In genomic region chr7:104956753-104957450, GRCh38 we compare ENCODE assay signal across 8 cellular contexts.
DNase-seq lines count a peak whose midpoint lies in the region; ATAC-seq lines count a peak whose summit lies in the region.

No MANE protein-coding gene starts in this region.

- ATAC-seq in GM18867 (IDR thresholded peaks at IDR 0.05; ENCODE audit: unreplicated experiment) (peak; percentile 92), HG03064 (IDR thresholded peaks at IDR 0.05; ENCODE audit: low read depth, unreplicated experiment) (peak; percentile 89)

- DNase-seq in AG08395 (ENCODE audit: low spot score) = peak; percentile 87
- DNase-seq in SKM-1 (lab: John Stamatoyannopoulos, UW; ENCODE audit: unreplicated experiment) = peak; percentile 45
- DNase-seq in hepatic stellate cell (ENCODE audit: low spot score) = peak; percentile 75
- DNase-seq in NCI-H187 treated with DMSO at 0.1 percent for 48 hours (lab: John Stamatoyannopoulos, UW) = no peak
- no peak for DNase-seq in DMS153 treated with DMSO at 0.1 percent for 48 hours (lab: John Stamatoyannopoulos, UW; ENCODE audit: unreplicated experiment)
- DNase-seq in NCI-H2171 treated with DMSO at 0.1 percent for 48 hours (lab: John Stamatoyannopoulos, UW) = no peak

Comparison
In these comparisons a context has a peak if more than half of its experiments do, and no peak if none do; other contexts are left out.
1. DNase-seq: peak in AG08395 (single experiment), SKM-1 (single experiment) and hepatic stellate cell (single experiment); none in NCI-H187 treated with DMSO at 0.1 percent for 48 hours (single experiment), DMS153 treated with DMSO at 0.1 percent for 48 hours (single experiment) and NCI-H2171 treated with DMSO at 0.1 percent for 48 hours (single experiment).